ENCODE assay signal across 11 cellular contexts in genomic region chr12:79006306-79006705, GRCh38.
DNase-seq lines count a peak whose midpoint lies in the region; TF ChIP-seq lines count a peak whose summit lies in the region.
"Had no signal": no experiment of that assay in that cellular context is flagged by ENCODE, and none has a peak within 500 bp of the region (broad histone marks: within the 10 kb centered on the region; RNA-seq: fewer than 3 reads in every experiment).

No MANE protein-coding gene starts in this region.

- H3K27me3 Mint-ChIP-seq in endodermal cell (ENCODE audit: insufficient read depth), result no peaks in the 10 kb centered on the region
- H3K27me3 Mint-ChIP-seq: activated CD4-positive, alpha-beta T cell treated with anti-CD3 and anti-CD28 coated beads for 36 hours had no signal

- no peak overlapping the region for H3K9ac ChIP-seq in endodermal cell (ENCODE audit: extremely low read depth, low read length, poor library complexity, severe bottlenecking)

- no peaks in the 10 kb centered on the region for H3K9me3 ChIP-seq in endodermal cell (ENCODE audit: control insufficient read depth, low read length)

- no peak overlapping the region for H3K4me3 ChIP-seq in NB4 (ENCODE audit: low read depth, low read length)
- H3K4me3 ChIP-seq in endodermal cell (ENCODE audit: low read length), result no peak overlapping the region

- no peak overlapping the region for H3K27ac ChIP-seq in endodermal cell (ENCODE audit: low read depth, low read length)
- no peak overlapping the region for H3K27ac ChIP-seq in caudate nucleus (ENCODE audit: low read depth, low read length)

- peak; percentile 20 for TF ChIP-seq CTCF in GM12873 (IDR thresholded peaks at IDR 0.05; ENCODE audit: insufficient read depth, low read depth, low read length, missing control alignments)
- no peak for TF ChIP-seq CTCF in NB4 (IDR thresholded peaks at IDR 0.05; ENCODE audit: low read depth, low read length)
- peak; percentile 58 for TF ChIP-seq CTCF in endodermal cell (conservative IDR thresholded peaks at IDR 0.05)

- no peaks in the 10 kb centered on the region for H3K27me3 ChIP-seq in endodermal cell (ENCODE audit: control insufficient read depth, insufficient read depth, low read length, poor library complexity, severe bottlenecking)

- no peaks in the 10 kb centered on the region for H3K36me3 Mint-ChIP-seq in endodermal cell (ENCODE audit: low read depth)

- DNase-seq in A172 (ENCODE audit: low spot score), result peak; percentile 37
- DNase-seq in NB4 (ENCODE audit: low read depth), result peak; percentile 9
- no peak for DNase-seq in endodermal cell
- no peak for DNase-seq in caudate nucleus (lab: John Stamatoyannopoulos, UW)
- no peak for DNase-seq in NCI-H748 treated with DMSO at 0.1 percent for 48 hours (lab: John Stamatoyannopoulos, UW)
- no peak for DNase-seq in AG08395 (ENCODE audit: low spot score)
- DNase-seq in NCI-H2081 (lab: John Stamatoyannopoulos, UW), result no peak
- DNase-seq: activated CD4-positive, alpha-beta T cell treated with anti-CD3 and anti-CD28 coated beads for 36 hours; stimulated activated CD4-positive, alpha-beta T cell treated with anti-CD3 and anti-CD28 coated beads, Interleukin-4, amount 100 ng/mL, for 4 hours had no signal

- 86 to 100% methylated on average over 1 of the region's 1 CpG for WGBS in endodermal cell (ENCODE audit: insufficient coverage in 1 of 2, insufficient read length in 1 of 2), 2 experiments

- H3K4me3 Mint-ChIP-seq in endodermal cell, result no peak overlapping the region
- H3K4me3 Mint-ChIP-seq: activated CD4-positive, alpha-beta T cell treated with anti-CD3 and anti-CD28 coated beads for 36 hours; nephron had no signal

- TF ChIP-seq POLR2A in NB4 (IDR thresholded peaks at IDR 0.05; ENCODE audit: extremely low read depth, insufficient read length), result no peak

- H3K9me3 Mint-ChIP-seq in endodermal cell, result no peaks in the 10 kb centered on the region
- H3K9me3 Mint-ChIP-seq: nephron had no signal

- no peaks in the 10 kb centered on the region for H3K36me3 ChIP-seq in endodermal cell (ENCODE audit: control insufficient read depth, insufficient read depth, low read length)

- H3K27ac Mint-ChIP-seq in endodermal cell, result no peak overlapping the region
- H3K27ac Mint-ChIP-seq: activated CD4-positive, alpha-beta T cell treated with anti-CD3 and anti-CD28 coated beads for 36 hours had no signal

- H3K4me1 Mint-ChIP-seq in endodermal cell, result no peaks in the 10 kb centered on the region
- H3K4me1 Mint-ChIP-seq: activated CD4-positive, alpha-beta T cell treated with anti-CD3 and anti-CD28 coated beads for 36 hours had no signal

- H3K4me1 ChIP-seq in endodermal cell (ENCODE audit: control insufficient read depth, insufficient read depth, low read length), result no peaks in the 10 kb centered on the region

Comparison
In these comparisons a context has a peak if more than half of its experiments do, and no peak if none do; other contexts are left out.
1. DNase-seq: peak in A172 (single experiment) and NB4 (single experiment); none in endodermal cell (single experiment), caudate nucleus (0 of 61), NCI-H748 treated with DMSO at 0.1 percent for 48 hours (single experiment), AG08395 (single experiment) and NCI-H2081 (0 of 2).